8 cellular contexts compared by ENCODE assay signal in genomic region chr12:56256326-56256960, GRCh38. TPM values are rescaled to one million over a fixed set of nuclear protein-coding genes. Genes with fewer than 3 reads are reported as not detected.
A peak's percentile ranks its signal among the peaks of the same experiment; 100 is the strongest.
DNase-seq lines count a peak whose midpoint lies in the region; ATAC-seq and TF ChIP-seq lines count a peak whose summit lies in the region.

No MANE protein-coding gene starts in this region.

- H3K27ac ChIP-seq in SJSA1 (no peak overlapping the region), esophagus muscularis mucosa (replicated peaks in 1 of 4) (peak overlapping the region in 3 of 4 donors; percentile 3 to 94 (median 91))

- TF ChIP-seq CTCF in GM12873 (IDR thresholded peaks at IDR 0.05; ENCODE audit: insufficient read depth, low read depth, low read length, missing control alignments): peak; percentile 8
- TF ChIP-seq CTCF in esophagus muscularis mucosa (IDR thresholded peaks at IDR 0.05): no peak
- peak; percentile 27 for TF ChIP-seq CTCF in retinal pigment epithelial cell (conservative IDR thresholded peaks at IDR 0.05; ENCODE audit: low read depth, low read length)

- DNase-seq in SJSA1 (ENCODE audit: low read depth in 1 of 2, low spot score in 2 of 2) (peak; percentile 44 to 65), esophagus muscularis mucosa (ENCODE audit: extremely low spot score) (no peak), retinal pigment epithelial cell (ENCODE audit: low read depth) (no peak), AML-193 (lab: John Stamatoyannopoulos, UW) (no peak)

- intact Hi-C loops in esophagus muscularis mucosa (cut with DNase I): loop anchor here (5.0 kb wide), 1 partner anchor 59 kb away; no protein-coding TSS in a partner anchor

- H3K4me3 ChIP-seq in SJSA1 (peak overlapping the region; percentile 98; the same call in 1 of the 2 replicates), esophagus muscularis mucosa (peak overlapping the region in 3 of 4 donors; percentile 81 to 93 (median 93)), retinal pigment epithelial cell (ENCODE audit: low read length) (peak overlapping the region; percentile 85)

- no peak for TF ChIP-seq POLR2A in esophagus muscularis mucosa (IDR thresholded peaks at IDR 0.05; ENCODE audit: low read depth)

- 24% methylated on average over 4 of the region's 4 CpGs for WGBS in esophagus muscularis mucosa

- no peak for TF ChIP-seq EP300 in esophagus muscularis mucosa (IDR thresholded peaks at IDR 0.05)

- H3K27me3 ChIP-seq in SJSA1 (replicated peaks) (no peaks in the 10 kb centered on the region), esophagus muscularis mucosa (no peaks in the 10 kb centered on the region)

- H3K4me1 ChIP-seq in SJSA1 (replicated peaks) (peaks cover 36% of the 10 kb centered on the region), esophagus muscularis mucosa (peaks cover 21 to 33% (median 30%) of the 10 kb centered on the region in 4 donors)

- H3K9me3 ChIP-seq in SJSA1 (replicated peaks): no peaks in the 10 kb centered on the region
- H3K9me3 ChIP-seq in esophagus muscularis mucosa: no peaks in the 10 kb centered on the region

- ATAC-seq in HG02642 (IDR thresholded peaks at IDR 0.05; ENCODE audit: poor library complexity, unreplicated experiment) (no peak), HG03159 (IDR thresholded peaks at IDR 0.05; ENCODE audit: unreplicated experiment) (no peak), GM21786 (IDR thresholded peaks at IDR 0.05; ENCODE audit: unreplicated experiment) (no peak)

- H3K36me3 ChIP-seq in SJSA1 (peaks cover 67% of the 10 kb centered on the region), esophagus muscularis mucosa (peaks cover 34 to 50% (median 47%) of the 10 kb centered on the region in 4 donors)

RNA-seq across cellular contexts. Expression of gene ANKRD52, which starts 1.7 kb away (rescaled TPM):
- 9.6 and 12.7 TPM in 2 replicates for total RNA-seq in SJSA1 (2014; rRNA removed; shearing (Covaris generic))
- total RNA-seq in esophagus muscularis mucosa: 10 to 100 TPM; 13.8 to 31.5 (median 19.6) TPM

RNA-seq across cellular contexts. Expression of gene COQ10A, which starts 10.3 kb away (rescaled TPM):
- 7.9 and 13.4 TPM in 2 replicates for total RNA-seq in SJSA1 (2014; rRNA removed; shearing (Covaris generic))
- 10 to 100 TPM; 12.4 to 22.8 (median 15.7) TPM for total RNA-seq in esophagus muscularis mucosa

RNA-seq across cellular contexts. Expression of gene SLC39A5, which starts 26.6 kb away (rescaled TPM):
- not detected in 2 replicates for total RNA-seq in SJSA1 (2014; rRNA removed; shearing (Covaris generic))
- not detected for total RNA-seq in esophagus muscularis mucosa

RNA-seq across cellular contexts. Expression of gene NABP2, which starts 32.3 kb away (rescaled TPM):
- total RNA-seq in SJSA1 (2014; rRNA removed; shearing (Covaris generic)): 47.8 and 55.7 TPM in 2 replicates
- 10 to 100 TPM; 27.0 to 36.4 (median 30.9) TPM for total RNA-seq in esophagus muscularis mucosa

RNA-seq across cellular contexts. Expression of gene RNF41, which starts 34.7 kb away (rescaled TPM):
- 28.5 and 46.7 TPM in 2 replicates for total RNA-seq in SJSA1 (2014; rRNA removed; shearing (Covaris generic))
- 100 to 1,000 TPM in 3 of 4 donors, 10 to 100 TPM in 1; 64.4 to 165 (median 109) TPM for total RNA-seq in esophagus muscularis mucosa

Comparison
In these comparisons a context has a peak if more than half of its experiments do, and no peak if none do; other contexts are left out.
1. CTCF ChIP-seq: peak in GM12873 (single experiment) and retinal pigment epithelial cell (single experiment); none in esophagus muscularis mucosa (0 of 3).
2. DNase-seq: peak in SJSA1 (2 of 2); none in esophagus muscularis mucosa (single experiment), retinal pigment epithelial cell (single experiment) and AML-193 (0 of 2).
3. Peak in every context shown above with its lines, with median percentiles within 50 percentile points of each other: H3K4me3 ChIP-seq.